Comparison of ENCODE assay signal across 10 cellular contexts in the genomic region with DNA sequence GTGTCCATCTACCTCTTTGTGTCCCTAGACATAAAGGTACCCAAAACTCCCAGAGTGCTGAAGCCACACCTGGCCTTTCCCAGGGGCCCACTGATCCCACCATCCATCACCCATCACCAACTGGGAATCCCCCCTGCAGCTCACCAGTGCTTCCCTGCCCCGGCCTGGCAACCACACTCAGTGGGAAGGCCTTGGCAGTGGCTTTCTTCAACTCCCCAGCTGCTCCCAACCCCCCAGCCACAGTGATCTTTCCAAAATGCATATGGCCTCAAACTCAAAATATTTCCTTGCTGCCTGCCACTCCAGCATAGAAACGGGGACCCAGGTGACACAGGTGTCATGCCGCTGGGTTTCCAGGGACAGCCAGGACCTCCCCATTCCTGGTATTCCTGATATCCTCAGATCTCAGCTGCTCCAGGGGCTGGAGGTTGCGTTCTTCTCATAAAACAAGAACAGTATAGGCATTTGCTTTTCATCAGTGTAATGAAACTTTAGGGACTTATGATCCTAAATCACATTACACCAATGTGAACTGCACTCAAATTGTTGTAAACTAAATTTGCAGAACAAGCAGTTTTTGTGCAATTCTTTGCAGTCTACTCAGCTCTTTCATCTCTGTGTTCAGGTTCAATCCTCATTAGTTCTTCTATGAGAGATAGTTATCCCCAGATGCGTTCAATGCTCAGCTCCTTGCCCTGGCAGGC. TPM values are rescaled to one million over a fixed set of nuclear protein-coding genes. Genes with fewer than 3 reads are reported as not detected.
DNase-seq lines count a peak whose midpoint lies in the region; ATAC-seq and TF ChIP-seq lines count a peak whose summit lies in the region.
"Had no signal": no experiment of that assay in that cellular context is flagged by ENCODE, and none has a peak within 500 bp of the region (broad histone marks: within the 10 kb centered on the region; RNA-seq: fewer than 3 reads in every experiment).

No MANE protein-coding gene starts in this region.

- H3K9me3 ChIP-seq in T-helper 17 cell (ENCODE audit: control insufficient read depth, low read length, poor library complexity, severe bottlenecking), result no peaks in the 10 kb centered on the region
- H3K9me3 ChIP-seq: stomach had no signal

- TF ChIP-seq CTCF in endothelial cell (IDR thresholded peaks at IDR 0.05; ENCODE audit: unreplicated experiment), result no peak

- no peak for DNase-seq in activated T-cell treated with anti-CD3 and anti-CD28 coated beads, Interleukin-2, amount 50 U/mL, for 72 hours
- no peak for DNase-seq in activated T-cell treated with anti-CD3 and anti-CD28 coated beads for 4 hours
- DNase-seq in T-helper 17 cell, result no peak
- DNase-seq in endothelial cell (ENCODE audit: low spot score), result no peak
- no peak for DNase-seq in stimulated activated effector memory CD8-positive, alpha-beta T cell treated with anti-CD3 and anti-CD28 coated beads, Interleukin-12 subunit alpha, Interleukin-12 subunit beta, amount 100 ng/mL, for 72 hours (ENCODE audit: low spot score in 2 of 2)
- DNase-seq in NCI-H774 (lab: John Stamatoyannopoulos, UW), result no peak
- DNase-seq in SKM-1 (lab: John Stamatoyannopoulos, UW; ENCODE audit: unreplicated experiment), result no peak
- DNase-seq in pons (ENCODE audit: low spot score), result no peak
- DNase-seq: stimulated activated CD4-positive, alpha-beta T cell treated with anti-CD3 and anti-CD28 coated beads, Interleukin-4, amount 100 ng/mL, for 24 hours; stomach had no signal

- H3K4me3 Mint-ChIP-seq in activated T-cell treated with anti-CD3 and anti-CD28 coated beads, Interleukin-2, amount 50 U/mL, for 72 hours, result peak overlapping the region; percentile 61 to 79
- H3K4me3 Mint-ChIP-seq in T-helper 17 cell (peak overlapping the region; percentile 87), endothelial cell (ENCODE audit: unreplicated experiment) (peak overlapping the region; percentile 73)
- H3K4me3 Mint-ChIP-seq in stimulated activated effector memory CD8-positive, alpha-beta T cell treated with anti-CD3 and anti-CD28 coated beads, Interleukin-12 subunit alpha, Interleukin-12 subunit beta, amount 100 ng/mL, for 72 hours, result peak overlapping the region; percentile 74

- H3K36me3 Mint-ChIP-seq in activated T-cell treated with anti-CD3 and anti-CD28 coated beads, Interleukin-2, amount 50 U/mL, for 72 hours (ENCODE audit: insufficient read depth in 2 of 2), result peaks cover 0 to 4% of the 10 kb centered on the region in 2 donors
- H3K36me3 Mint-ChIP-seq in T-helper 17 cell (ENCODE audit: low read depth) (peaks cover 13% of the 10 kb centered on the region), endothelial cell (ENCODE audit: low read depth, unreplicated experiment) (peaks cover 21% of the 10 kb centered on the region)
- no peaks in the 10 kb centered on the region for H3K36me3 Mint-ChIP-seq in stimulated activated effector memory CD8-positive, alpha-beta T cell treated with anti-CD3 and anti-CD28 coated beads, Interleukin-12 subunit alpha, Interleukin-12 subunit beta, amount 100 ng/mL, for 72 hours

- no peak for ATAC-seq in activated T-cell treated with anti-CD3 and anti-CD28 coated beads, Interleukin-2, amount 50 U/mL, for 72 hours (replicated peaks in 1 of 2)
- ATAC-seq in T-helper 17 cell, result no peak
- ATAC-seq in stimulated activated effector memory CD8-positive, alpha-beta T cell treated with anti-CD3 and anti-CD28 coated beads, Interleukin-12 subunit alpha, Interleukin-12 subunit beta, amount 100 ng/mL, for 72 hours, result no peak

- H3K4me1 Mint-ChIP-seq in activated T-cell treated with anti-CD3 and anti-CD28 coated beads, Interleukin-2, amount 50 U/mL, for 72 hours (ENCODE audit: low read depth), result peaks cover 12% of the 10 kb centered on the region
- peaks cover 28% of the 10 kb centered on the region for H3K4me1 Mint-ChIP-seq in T-helper 17 cell
- peaks cover 18% of the 10 kb centered on the region for H3K4me1 Mint-ChIP-seq in endothelial cell (ENCODE audit: unreplicated experiment)
- H3K4me1 Mint-ChIP-seq in stimulated activated effector memory CD8-positive, alpha-beta T cell treated with anti-CD3 and anti-CD28 coated beads, Interleukin-12 subunit alpha, Interleukin-12 subunit beta, amount 100 ng/mL, for 72 hours, result peaks cover 41% of the 10 kb centered on the region

- H3K27ac Mint-ChIP-seq in activated T-cell treated with anti-CD3 and anti-CD28 coated beads, Interleukin-2, amount 50 U/mL, for 72 hours, result no peak overlapping the region
- H3K27ac Mint-ChIP-seq in T-helper 17 cell (no peak overlapping the region), endothelial cell (ENCODE audit: unreplicated experiment) (no peak overlapping the region)
- no peak overlapping the region for H3K27ac Mint-ChIP-seq in stimulated activated effector memory CD8-positive, alpha-beta T cell treated with anti-CD3 and anti-CD28 coated beads, Interleukin-12 subunit alpha, Interleukin-12 subunit beta, amount 100 ng/mL, for 72 hours

- no peaks in the 10 kb centered on the region for H3K9me3 Mint-ChIP-seq in activated T-cell treated with anti-CD3 and anti-CD28 coated beads, Interleukin-2, amount 50 U/mL, for 72 hours
- no peaks in the 10 kb centered on the region for H3K9me3 Mint-ChIP-seq in endothelial cell (ENCODE audit: unreplicated experiment)
- no peaks in the 10 kb centered on the region for H3K9me3 Mint-ChIP-seq in stimulated activated effector memory CD8-positive, alpha-beta T cell treated with anti-CD3 and anti-CD28 coated beads, Interleukin-12 subunit alpha, Interleukin-12 subunit beta, amount 100 ng/mL, for 72 hours

- peaks cover 42% of the 10 kb centered on the region for H3K27me3 Mint-ChIP-seq in activated T-cell treated with anti-CD3 and anti-CD28 coated beads, Interleukin-2, amount 50 U/mL, for 72 hours (ENCODE audit: low read depth)
- peaks cover 61% of the 10 kb centered on the region for H3K27me3 Mint-ChIP-seq in T-helper 17 cell
- peaks cover 50% of the 10 kb centered on the region for H3K27me3 Mint-ChIP-seq in endothelial cell (ENCODE audit: unreplicated experiment)

RNA-seq across cellular contexts. Expression of a gene that starts 1.3 kb away (rescaled TPM):
- total RNA-seq in activated T-cell treated with anti-CD3 and anti-CD28 coated beads, Interleukin-2, amount 50 U/mL, for 72 hours, result under 1 TPM in 1 of 2 donors, not detected in 1; 0.14 TPM
- not detected for total RNA-seq in T-helper 17 cell
- total RNA-seq in endothelial cell (ENCODE audit: unreplicated experiment), result not detected
